18 cellular contexts compared by ENCODE assay signal in the genomic region with DNA sequence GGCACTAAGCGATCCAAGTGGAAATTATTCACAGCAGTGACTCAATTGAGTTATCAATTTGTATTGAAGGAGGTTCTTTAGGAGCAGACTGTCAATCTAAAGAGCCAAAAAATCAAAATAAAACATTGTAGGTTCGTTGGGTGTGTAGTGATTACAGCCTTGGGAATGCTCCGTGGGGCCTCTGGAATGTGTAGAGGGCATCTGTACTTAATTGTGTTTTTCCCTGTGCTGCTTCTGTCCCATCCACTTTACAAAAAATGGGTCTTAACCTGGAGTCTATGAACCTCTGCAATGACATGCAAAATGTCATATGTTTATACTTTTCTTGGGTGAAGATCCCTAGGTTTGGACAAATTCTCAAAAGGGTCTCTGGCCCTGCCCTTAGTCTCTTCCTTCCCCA.
DNase-seq lines count a peak whose midpoint lies in the region; ATAC-seq and TF ChIP-seq lines count a peak whose summit lies in the region.
"Had no signal": no experiment of that assay in that cellular context is flagged by ENCODE, and none has a peak within 500 bp of the region (broad histone marks: within the 10 kb centered on the region; RNA-seq: fewer than 3 reads in every experiment).

No MANE protein-coding gene starts in this region.

- POLR2A ChIA-PET in HCT116 (lab: Charles Lee), result no interaction called here

- no peak for TF ChIP-seq POLR2A in HCT116 (IDR thresholded peaks at IDR 0.05; ENCODE audit: borderline replicate concordance, extremely low read depth, insufficient read depth, insufficient read length)

- no peaks in the 10 kb centered on the region; the same call in 1 of the 2 replicates for H3K79me2 ChIP-seq in HCT116 (ENCODE audit: insufficient read depth, low read length)

- CTCF ChIA-PET in HCT116 (lab: Charles Lee), result no interaction called here

- TF ChIP-seq CTCF in AG10803 (conservative IDR thresholded peaks at IDR 0.05; ENCODE audit: low read length) (no peak), HCT116 (IDR thresholded peaks at IDR 0.05 in 2 of 3, conservative IDR thresholded peaks at IDR 0.05 in 1 of 3; ENCODE audit: borderline replicate concordance in 1 of 3, insufficient read depth in 1 of 3, low read depth in 2 of 3, low read length in 2 of 3) (no peak)

- no peaks in the 10 kb centered on the region for H4K20me1 ChIP-seq in HCT116 (ENCODE audit: insufficient read depth)

- ATAC-seq in HCT116 (no peak), GM21825 (IDR thresholded peaks at IDR 0.05; ENCODE audit: unreplicated experiment) (no peak)
- ATAC-seq: activated naive CD4-positive, alpha-beta T cell treated with anti-CD3 and anti-CD28 coated beads, Interleukin-2, amount 50 U/mL, for 72 hours; HepG2; left cardiac atrium had no signal

- H3K4me3 ChIP-seq in AG10803 (ENCODE audit: low read length) (no peak overlapping the region), HCT116 (replicated peaks in 1 of 2; ENCODE audit: low read depth in 1 of 2, low read length in 2 of 2) (no peak overlapping the region), adipocyte (ENCODE audit: low read length) (no peak overlapping the region), mesodermal cell (ENCODE audit: extremely low read depth, insufficient read depth, low read length, poor library complexity, severe bottlenecking) (no peak overlapping the region), MG63 (no peak overlapping the region)
- H3K4me3 ChIP-seq: transverse colon had no signal

- H3K9me2 ChIP-seq in HCT116 (ENCODE audit: insufficient read depth), result no peaks in the 10 kb centered on the region

- H3K4me2 ChIP-seq in HCT116 (ENCODE audit: low read length), result no peak overlapping the region

- H3K9ac ChIP-seq in HCT116 (ENCODE audit: low read length), result no peak overlapping the region
- H3K9ac ChIP-seq in adipocyte (ENCODE audit: low read length), result no peak overlapping the region

- peaks cover 6 to 10% of the 10 kb centered on the region in 2 experiments for H3K4me1 ChIP-seq in HCT116 (ENCODE audit: control insufficient read depth in 1 of 2, insufficient read depth in 2 of 2, low read length in 2 of 2)
- H3K4me1 ChIP-seq in adipocyte (ENCODE audit: control insufficient read depth, insufficient read depth, low read length), result no peaks in the 10 kb centered on the region
- peaks cover 59% of the 10 kb centered on the region for H3K4me1 ChIP-seq in mesodermal cell (ENCODE audit: control insufficient read depth, insufficient read depth, low read length, poor library complexity, severe bottlenecking)

- H3K36me3 ChIP-seq in HCT116 (ENCODE audit: control insufficient read depth in 1 of 2, insufficient read depth in 2 of 2, low read length in 2 of 2) (no peaks in the 10 kb centered on the region), adipocyte (ENCODE audit: control insufficient read depth, insufficient read depth, low read length, severe bottlenecking) (no peaks in the 10 kb centered on the region), mesodermal cell (ENCODE audit: control insufficient read depth, insufficient read depth, low read length) (peaks cover 25% of the 10 kb centered on the region), MG63 (no peaks in the 10 kb centered on the region)
- H3K36me3 ChIP-seq: transverse colon had no signal

- RAD21 ChIA-PET in HCT116 (lab: Charles Lee; ENCODE audit: low non-redundant PET in 1 of 2, low total read pairs in 2 of 2, uncharacterized antibody in 2 of 2, unreplicated experiment in 2 of 2), result no interaction called here

- intact Hi-C loops in HCT116 (cut with micrococcal nuclease), result no loop called here

- H3K27ac ChIP-seq in HCT116 (ENCODE audit: low read depth, low read length) (no peak overlapping the region), mesodermal cell (ENCODE audit: low read depth, low read length, severe bottlenecking) (peak overlapping the region; percentile 98)
- H3K27ac ChIP-seq: transverse colon had no signal

- H3K27me3 ChIP-seq in HCT116 (ENCODE audit: insufficient read depth, low read length), result no peaks in the 10 kb centered on the region
- no peaks in the 10 kb centered on the region for H3K27me3 ChIP-seq in adipocyte (replicated peaks; ENCODE audit: control insufficient read depth, insufficient read depth, low read length)
- no peaks in the 10 kb centered on the region for H3K27me3 ChIP-seq in MG63
- H3K27me3 ChIP-seq: transverse colon had no signal

- WGBS in mesodermal cell (ENCODE audit: insufficient coverage in 2 of 2), 2 experiments, result no CpG with 5 or more reads among the region's 3 CpGs

- DNase-seq in AG10803 (ENCODE audit: low read depth), result peak; percentile 58
- DNase-seq in HCT116 (ENCODE audit: low read depth, low spot score), result no peak
- peak; percentile 41 for DNase-seq in adipocyte (ENCODE audit: low read depth)
- DNase-seq in MG63, result no peak
- no peak for DNase-seq in NCI-H187 treated with DMSO at 0.1 percent for 48 hours (lab: John Stamatoyannopoulos, UW)
- DNase-seq in stimulated activated CD8-positive, alpha-beta memory T cell treated with anti-CD3 and anti-CD28 coated beads, Interleukin-4, amount 100 ng/mL, for 48 hours, result no peak
- DNase-seq: activated CD4-positive, alpha-beta T cell treated with anti-CD3 and anti-CD28 coated beads for 1 hour; cerebellar nuclear complex; DMS 273 treated with DMSO at 0.1 percent for 48 hours; erythroblast; H7; left cardiac atrium; NCI-H1048; transverse colon had no signal

- TF ChIP-seq RAD21 in HCT116 (IDR thresholded peaks at IDR 0.05; ENCODE audit: low read depth), result no peak

- TSS peak; percentile 26 for BruUV-seq in HCT116 (replicated peaks; lab: Mats Ljungman, UMichigan)

- no peak overlapping the region for H2AFZ ChIP-seq in HCT116 (ENCODE audit: low read depth, low read length, poor library complexity, severe bottlenecking)

- H3K9me3 ChIP-seq in HCT116 (ENCODE audit: control insufficient read depth in 1 of 2, insufficient read depth in 1 of 2, low read depth in 1 of 2, low read length in 2 of 2) (no peaks in the 10 kb centered on the region), adipocyte (ENCODE audit: control insufficient read depth, low read length) (no peaks in the 10 kb centered on the region), mesodermal cell (ENCODE audit: control insufficient read depth, low read length) (no peaks in the 10 kb centered on the region), MG63 (no peaks in the 10 kb centered on the region)
- H3K9me3 ChIP-seq: transverse colon had no signal

TF ChIP-seq in HCT116, 20 proteins besides CTCF, POLR2A, EP300 and RAD21 (continues in another document):
- TF ChIP-seq JUND (IDR thresholded peaks at IDR 0.05), result no peak
- TF ChIP-seq EZH2phosphoT487 (IDR thresholded peaks at IDR 0.05; ENCODE audit: borderline replicate concordance), result no peak
- TF ChIP-seq SIN3A (IDR thresholded peaks at IDR 0.05; ENCODE audit: low read depth), result no peak
- TF ChIP-seq, protein P1, sequence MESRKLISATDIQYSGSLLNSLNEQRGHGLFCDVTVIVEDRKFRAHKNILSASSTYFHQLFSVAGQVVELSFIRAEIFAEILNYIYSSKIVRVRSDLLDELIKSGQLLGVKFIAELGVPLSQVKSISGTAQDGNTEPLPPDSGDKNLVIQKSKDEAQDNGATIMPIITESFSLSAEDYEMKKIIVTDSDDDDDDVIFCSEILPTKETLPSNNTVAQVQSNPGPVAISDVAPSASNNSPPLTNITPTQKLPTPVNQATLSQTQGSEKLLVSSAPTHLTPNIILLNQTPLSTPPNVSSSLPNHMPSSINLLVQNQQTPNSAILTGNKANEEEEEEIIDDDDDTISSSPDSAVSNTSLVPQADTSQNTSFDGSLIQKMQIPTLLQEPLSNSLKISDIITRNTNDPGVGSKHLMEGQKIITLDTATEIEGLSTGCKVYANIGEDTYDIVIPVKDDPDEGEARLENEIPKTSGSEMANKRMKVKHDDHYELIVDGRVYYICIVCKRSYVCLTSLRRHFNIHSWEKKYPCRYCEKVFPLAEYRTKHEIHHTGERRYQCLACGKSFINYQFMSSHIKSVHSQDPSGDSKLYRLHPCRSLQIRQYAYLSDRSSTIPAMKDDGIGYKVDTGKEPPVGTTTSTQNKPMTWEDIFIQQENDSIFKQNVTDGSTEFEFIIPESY (IDR thresholded peaks at IDR 0.05; ENCODE audit: extremely low read depth, insufficient replicate concordance, low read length), result no peak
- TF ChIP-seq EZH2 (IDR thresholded peaks at IDR 0.05), result no peak
- no peak for TF ChIP-seq ZNF274 (IDR thresholded peaks at IDR 0.05; ENCODE audit: low read depth, low read length)
- no peak for TF ChIP-seq SRF (IDR thresholded peaks at IDR 0.05; ENCODE audit: low read depth)
- TF ChIP-seq POLR2AphosphoS5 (IDR thresholded peaks at IDR 0.05; ENCODE audit: low read depth, low read length), result no peak
- TF ChIP-seq CEBPB (IDR thresholded peaks at IDR 0.05; ENCODE audit: low read depth), result no peak
- TF ChIP-seq MAX (IDR thresholded peaks at IDR 0.05), result no peak
- TF ChIP-seq YY1 (IDR thresholded peaks at IDR 0.05; ENCODE audit: extremely low read depth, insufficient replicate concordance, low read depth, low read length), result no peak
- no peak for TF ChIP-seq REST (IDR thresholded peaks at IDR 0.05; ENCODE audit: low read depth)

Comparison
In these comparisons a context has a peak if more than half of its experiments do, and no peak if none do; other contexts are left out.
1. DNase-seq: peak in AG10803 (single experiment) and adipocyte (single experiment); none in HCT116 (single experiment), MG63 (single experiment), NCI-H187 treated with DMSO at 0.1 percent for 48 hours (single experiment) and stimulated activated CD8-positive, alpha-beta memory T cell treated with anti-CD3 and anti-CD28 coated beads, Interleukin-4, amount 100 ng/mL, for 48 hours (single experiment).